Comparison of ENCODE assay signal across 24 cellular contexts in the genomic region with DNA sequence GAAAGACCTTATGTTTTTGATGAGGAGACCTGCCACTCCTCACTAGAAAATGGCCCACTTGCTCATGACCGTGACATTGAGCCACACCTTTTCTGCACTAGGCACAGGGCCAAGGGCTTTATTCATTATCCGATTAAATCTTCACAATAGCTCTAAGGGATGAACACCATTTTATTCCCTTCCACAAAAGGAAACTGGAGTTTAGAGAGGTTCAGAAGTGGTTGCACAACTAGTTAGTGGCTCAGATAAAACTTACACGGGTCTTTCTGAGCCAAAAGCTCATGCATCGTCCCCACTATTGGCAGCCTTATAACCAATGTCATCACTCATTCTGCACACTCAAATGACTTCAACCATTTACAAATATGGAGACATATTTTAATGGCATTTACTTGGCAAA. TPM values are rescaled to one million over a fixed set of nuclear protein-coding genes. Genes with fewer than 3 reads are reported as not detected.
DNase-seq lines count a peak whose midpoint lies in the region; ATAC-seq and TF ChIP-seq lines count a peak whose summit lies in the region.
"Had no signal": no experiment of that assay in that cellular context is flagged by ENCODE, and none has a peak within 500 bp of the region (broad histone marks: within the 10 kb centered on the region; RNA-seq: fewer than 3 reads in every experiment).

No MANE protein-coding gene starts in this region.

- no peaks in the 10 kb centered on the region for H3K9me3 ChIP-seq in PC-3 (ENCODE audit: low read length)
- H3K9me3 ChIP-seq: SK-N-SH, suprapubic skin, vagina had no signal

- no peaks in the 10 kb centered on the region for H3K79me2 ChIP-seq in PC-3 (ENCODE audit: low read length)

- no peak overlapping the region for H2AFZ ChIP-seq in PC-3 (ENCODE audit: low read length)

- intact Hi-C loops in PC-3 (cut with micrococcal nuclease), result no loop called here

- no peaks in the 10 kb centered on the region for H4K20me1 ChIP-seq in PC-3 (ENCODE audit: low read length)

- no peak overlapping the region for H3K9ac ChIP-seq in PC-3 (ENCODE audit: low read length)
- H3K9ac ChIP-seq: SK-N-SH had no signal

- CTCF ChIA-PET in PC-3 (lab: Charles Lee), result no interaction called here

- BruUV-seq in PC-3 (replicated peaks; lab: Mats Ljungman, UMichigan), result no TSS peak

- H3K4me2 ChIP-seq in PC-3 (ENCODE audit: low read length), result no peak overlapping the region
- H3K4me2 ChIP-seq: SK-N-SH had no signal

- no peak overlapping the region for H3K4me3 ChIP-seq in AG10803 (ENCODE audit: low read length)
- no peak overlapping the region for H3K4me3 ChIP-seq in PC-3 (ENCODE audit: low read length)
- no peak overlapping the region for H3K4me3 ChIP-seq in fibroblast of the aortic adventitia (ENCODE audit: low read depth, low read length)
- H3K4me3 ChIP-seq: suprapubic skin, vagina had no signal

- peaks cover 5% of the 10 kb centered on the region for H3K4me1 ChIP-seq in PC-3 (ENCODE audit: insufficient read depth, low read length)
- H3K4me1 ChIP-seq: suprapubic skin, vagina had no signal

- H3F3A ChIP-seq in PC-3 (ENCODE audit: low read length, unreplicated experiment), result no peaks in the 10 kb centered on the region

- no peaks in the 10 kb centered on the region for H3K27me3 ChIP-seq in PC-3 (ENCODE audit: low read length)
- H3K27me3 ChIP-seq: suprapubic skin, vagina had no signal

- TF ChIP-seq CTCF in AG10803 (conservative IDR thresholded peaks at IDR 0.05; ENCODE audit: low read length), result no peak
- no peak for TF ChIP-seq CTCF in PC-3 (conservative IDR thresholded peaks at IDR 0.05; ENCODE audit: low read depth, low read length)
- TF ChIP-seq CTCF in fibroblast of the aortic adventitia (IDR thresholded peaks at IDR 0.05; ENCODE audit: insufficient read depth, low read length), result no peak

- ATAC-seq in PC-3, result no peak
- no peak for ATAC-seq in HG03159 (IDR thresholded peaks at IDR 0.05; ENCODE audit: unreplicated experiment)
- no peak for ATAC-seq in HG03108 (IDR thresholded peaks at IDR 0.05; ENCODE audit: unreplicated experiment)
- ATAC-seq: activated naive CD4-positive, alpha-beta T cell treated with anti-CD3 and anti-CD28 coated beads, Interleukin-2, amount 50 U/mL, for 72 hours; naive thymus-derived CD8-positive, alpha-beta T cell; sciatic nerve had no signal

- no peaks in the 10 kb centered on the region for H3K36me3 ChIP-seq in PC-3 (ENCODE audit: low read depth, low read length)
- H3K36me3 ChIP-seq: suprapubic skin, vagina had no signal

- no peak for TF ChIP-seq EP300 in Ishikawa (IDR thresholded peaks at IDR 0.05; ENCODE audit: borderline replicate concordance)

- no peak overlapping the region for H3K27ac ChIP-seq in PC-3 (ENCODE audit: low read length)
- H3K27ac ChIP-seq: suprapubic skin, vagina had no signal

- POLR2A ChIA-PET in PC-3 (lab: Charles Lee; ENCODE audit: unreplicated experiment), result no interaction called here

- H3K9me2 ChIP-seq in PC-3 (replicated peaks; ENCODE audit: low read length), result no peaks in the 10 kb centered on the region
- H3K9me2 ChIP-seq: SK-N-SH had no signal

- DNase-seq in AG10803 (ENCODE audit: low read depth), result peak; percentile 20
- DNase-seq in PC-3, result peak; percentile 18
- DNase-seq in fibroblast of the aortic adventitia (ENCODE audit: low read depth), result peak; percentile 24
- DNase-seq in activated T-cell treated with anti-CD3 and anti-CD28 coated beads for 4 hours, result no peak
- DNase-seq in SHP77 (lab: John Stamatoyannopoulos, UW), result no peak
- DNase-seq: activated CD4-positive, alpha-beta T cell treated with anti-CD3 and anti-CD28 coated beads, Interleukin-2, amount 10 ng/mL, durations not matched to agents 7 days and 5 days; aorta; cerebellar nuclear complex; GF-D8; H7; mesendoderm; MV-4-11; naive thymus-derived CD8-positive, alpha-beta T cell; NCI-H187; NCI-H226; SK-N-SH; T-helper 2 cell had no signal

- no peak for TF ChIP-seq RAD21 in Ishikawa (IDR thresholded peaks at IDR 0.05; ENCODE audit: low read depth)

TF ChIP-seq in Ishikawa, 13 proteins besides CTCF, POLR2A, EP300 and RAD21:
- TF ChIP-seq CREB1 (IDR thresholded peaks at IDR 0.05; ENCODE audit: low read depth) (no peak), NFIC (IDR thresholded peaks at IDR 0.05) (peak; percentile 51), CEBPB (IDR thresholded peaks at IDR 0.05) (0 out of 2 replicates have a peak, but pooled peaks have one; percentile 47), EGR1 (IDR thresholded peaks at IDR 0.05) (no peak)

RNA-seq across cellular contexts. Expression of a gene that starts 39.4 kb away (rescaled TPM):
- total RNA-seq in PC-3 (2014; rRNA removed) (7.4 and 9.3 TPM in 2 replicates), fibroblast of the aortic adventitia (ENCODE audit: low replicate concordance) (11.4 and 16.4 TPM in 2 replicates)

Comparison
In these comparisons a context has a peak if more than half of its experiments do, and no peak if none do; other contexts are left out.
1. DNase-seq: peak in AG10803 (single experiment), PC-3 (single experiment) and fibroblast of the aortic adventitia (single experiment); none in activated T-cell treated with anti-CD3 and anti-CD28 coated beads for 4 hours (single experiment) and SHP77 (0 of 2).